ENCODE assay signal across 1 cellular context in genomic region chr19:18291590-18292459, GRCh38.
A peak's percentile ranks its signal among the peaks of the same experiment; 100 is the strongest.
TF ChIP-seq lines count a peak whose summit lies in the region.

No MANE protein-coding gene starts in this region.

TF ChIP-seq in K562, 482 proteins besides CTCF, POLR2A, EP300 and RAD21 (continued from another document and continues in another):
- peak; percentile 65 for TF ChIP-seq GMEB1 (CRISPR knock-in tag; IDR thresholded peaks at IDR 0.05)
- TF ChIP-seq EP400 (IDR thresholded peaks at IDR 0.05) = peak; percentile 81
- TF ChIP-seq CREM (IDR thresholded peaks at IDR 0.05; ENCODE audit: low read depth) = peak; percentile 81
- TF ChIP-seq ZNF398 (CRISPR knock-in tag; IDR thresholded peaks at IDR 0.05) = no peak
- TF ChIP-seq CREB3 (tag; conservative IDR thresholded peaks at IDR 0.05; ENCODE audit: low read depth) = no peak
- TF ChIP-seq SAFB (IDR thresholded peaks at IDR 0.05; ENCODE audit: borderline replicate concordance, low read depth, low read length) = 0 out of 2 replicates have a peak, but pooled peaks have one; percentile 57
- no peak for TF ChIP-seq SIX5 (IDR thresholded peaks at IDR 0.05; ENCODE audit: borderline replicate concordance in 1 of 2, insufficient read depth in 1 of 2, low read depth in 1 of 2, low read length in 2 of 2)
- peak; percentile 47; the same call in 1 of the 2 replicates for TF ChIP-seq GATAD2A (IDR thresholded peaks at IDR 0.05)
- no peak for TF ChIP-seq DDX20 (tag; IDR thresholded peaks at IDR 0.05; ENCODE audit: low read depth)
- TF ChIP-seq ZKSCAN1 (IDR thresholded peaks at IDR 0.05; ENCODE audit: low read depth, low read length) = 0 out of 2 replicates have a peak, but pooled peaks have one; percentile 4
- no peak for TF ChIP-seq MIER1 (IDR thresholded peaks at IDR 0.05; ENCODE audit: low read depth)
- no peak for TF ChIP-seq ELF2 (CRISPR knock-in tag; IDR thresholded peaks at IDR 0.05)
- TF ChIP-seq CLOCK (CRISPR knock-in tag; IDR thresholded peaks at IDR 0.05; ENCODE audit: borderline replicate concordance) = no peak
- TF ChIP-seq MAX (CRISPR knock-in tag; IDR thresholded peaks at IDR 0.05) = peak; percentile 83
- TF ChIP-seq POLR2AphosphoS5 (IDR thresholded peaks at IDR 0.05; ENCODE audit: control insufficient read depth, insufficient read depth, low read depth, low read length) = peak; percentile 59; the same call in 1 of the 2 replicates
- TF ChIP-seq ZNF512 (tag; IDR thresholded peaks at IDR 0.05) = no peak
- peak; percentile 97 for TF ChIP-seq SPI1 (IDR thresholded peaks at IDR 0.05; ENCODE audit: borderline replicate concordance, low read depth, low read length)
- no peak for TF ChIP-seq MAFG (tag; conservative IDR thresholded peaks at IDR 0.05)
- TF ChIP-seq DNMT1 (IDR thresholded peaks at IDR 0.05) = 0 out of 2 replicates have a peak, but pooled peaks have one; percentile 52
- no peak for TF ChIP-seq HSF4 (CRISPR knock-in tag; IDR thresholded peaks at IDR 0.05; ENCODE audit: borderline replicate concordance)
- TF ChIP-seq CHD1 (IDR thresholded peaks at IDR 0.05; ENCODE audit: low read length) = no peak
- 0 out of 2 replicates have a peak, but pooled peaks have one; percentile 68 for TF ChIP-seq SRSF3 (IDR thresholded peaks at IDR 0.05; ENCODE audit: insufficient read depth, low read length)
- peak; percentile 69; the same call in 1 of the 2 replicates for TF ChIP-seq ZBTB2 (IDR thresholded peaks at IDR 0.05)
- no peak for TF ChIP-seq HMG20A (CRISPR knock-in tag; conservative IDR thresholded peaks at IDR 0.05)
- TF ChIP-seq ZBTB5 (IDR thresholded peaks at IDR 0.05) = peak; percentile 56; the same call in 1 of the 2 replicates
- TF ChIP-seq ZNF253 (CRISPR knock-in tag; conservative IDR thresholded peaks at IDR 0.05) = no peak
- TF ChIP-seq HDAC3 (IDR thresholded peaks at IDR 0.05; ENCODE audit: borderline replicate concordance, partially characterized antibody) = peak; percentile 66
- no peak for TF ChIP-seq SMC3 (conservative IDR thresholded peaks at IDR 0.05; ENCODE audit: insufficient read depth, low read depth, low read length)
- no peak for TF ChIP-seq ZBED1 (IDR thresholded peaks at IDR 0.05)
- no peak for TF ChIP-seq FOXO4 (CRISPR knock-in tag; IDR thresholded peaks at IDR 0.05)
- TF ChIP-seq MCM3 (IDR thresholded peaks at IDR 0.05) = no peak
- peak in 1 of 2 experiments; percentile 52; a peak in 1 of 4 replicates for TF ChIP-seq HDAC1 (IDR thresholded peaks at IDR 0.05)
- peak; percentile 11; the same call in 1 of the 2 replicates for TF ChIP-seq PATZ1 (CRISPR knock-in tag; IDR thresholded peaks at IDR 0.05; ENCODE audit: borderline replicate concordance)
- no peak for TF ChIP-seq ZNF184 (CRISPR knock-in tag; IDR thresholded peaks at IDR 0.05)
- TF ChIP-seq NFIC (IDR thresholded peaks at IDR 0.05) = no peak
- TF ChIP-seq POLR2G (IDR thresholded peaks at IDR 0.05; ENCODE audit: low read depth, low read length) = peak; percentile 88
- peak; percentile 62 to 76 for TF ChIP-seq MNT (conservative IDR thresholded peaks at IDR 0.05)
- TF ChIP-seq ZNF395 (CRISPR knock-in tag; IDR thresholded peaks at IDR 0.05) = peak; percentile 84; the same call in 1 of the 2 replicates
- TF ChIP-seq KAT8 (IDR thresholded peaks at IDR 0.05; ENCODE audit: low read depth) = no peak
- TF ChIP-seq FOXK1 (CRISPR knock-in tag; IDR thresholded peaks at IDR 0.05; ENCODE audit: borderline replicate concordance) = peak; percentile 80; the same call in 1 of the 2 replicates
- TF ChIP-seq TCF7 (IDR thresholded peaks at IDR 0.05; ENCODE audit: borderline replicate concordance) = no peak
- peak; percentile 65 for TF ChIP-seq TAF9B (IDR thresholded peaks at IDR 0.05; ENCODE audit: partially characterized antibody)
- TF ChIP-seq HDAC2 (IDR thresholded peaks at IDR 0.05) = no peak; the same call in 1 of the 2 replicates
